17 cellular contexts compared by ENCODE assay signal in the genomic region with DNA sequence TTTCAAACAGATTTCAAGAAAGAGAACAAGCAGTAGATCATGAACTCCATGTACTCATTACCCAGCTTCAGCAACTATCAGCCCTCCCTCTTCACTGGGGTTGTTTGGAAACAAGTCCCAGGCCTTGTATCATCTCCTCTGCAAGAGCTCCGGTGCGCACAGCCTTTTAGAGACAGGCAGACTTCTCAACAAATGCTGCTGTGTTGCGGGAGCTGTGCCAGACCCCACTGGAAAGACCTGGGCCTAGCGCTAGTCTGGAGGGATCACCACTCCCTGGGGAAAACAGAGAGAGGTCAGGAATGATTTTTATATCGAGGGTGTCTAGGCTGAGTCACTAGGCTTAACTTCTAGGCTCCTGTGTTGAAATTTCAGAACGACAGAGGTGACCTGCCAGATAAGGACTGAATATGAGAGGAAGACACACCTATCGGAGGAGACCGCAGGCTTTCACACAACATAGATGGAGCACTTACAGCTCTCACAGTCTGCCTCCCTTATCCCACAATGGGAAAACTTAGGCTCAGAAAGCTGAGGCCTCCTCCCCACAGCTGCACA.
DNase-seq lines count a peak whose midpoint lies in the region; ATAC-seq and TF ChIP-seq lines count a peak whose summit lies in the region.
"Had no signal": no experiment of that assay in that cellular context is flagged by ENCODE, and none has a peak within 500 bp of the region (broad histone marks: within the 10 kb centered on the region; RNA-seq: fewer than 3 reads in every experiment).

No MANE protein-coding gene starts in this region.

- intact Hi-C loops in stomach (cut with DNase I; ENCODE audit: low total_unique reads): no loop called here
- intact Hi-C loops in head of caudate nucleus (cut with DNase I): no loop called here

- H4K20me1 ChIP-seq in smooth muscle cell (ENCODE audit: low read depth): no peaks in the 10 kb centered on the region

- H3K9me3 ChIP-seq in smooth muscle cell (replicated peaks; ENCODE audit: low read depth): no peaks in the 10 kb centered on the region
- H3K9me3 ChIP-seq in stomach: no peaks in the 10 kb centered on the region
- H3K9me3 ChIP-seq: Peyer's patch had no signal

- H3K27ac ChIP-seq in smooth muscle cell (ENCODE audit: low read depth) (peak overlapping the region; percentile 24), stomach (no peak overlapping the region)
- H3K27ac ChIP-seq: KMS-11, Peyer's patch had no signal

- DNase-seq in NCI-H69 (lab: John Stamatoyannopoulos, UW) (peak; percentile 15), chondrocyte (ENCODE audit: low spot score) (no peak), neural crest cell (ENCODE audit: low read depth, low spot score) (no peak), smooth muscle cell (lab: John Stamatoyannopoulos, UW; ENCODE audit: unreplicated experiment) (no peak), stomach (no peak), head of caudate nucleus (no peak)
- DNase-seq: Calu3; CD4-positive, alpha-beta T cell; NCI-H1092 treated with DMSO at 0.1 percent for 48 hours; NCI-H1694; NCI-H446; NCI-H774; Right ventricle myocardium superior had no signal

- H3K4me1 Mint-ChIP-seq in chondrocyte (ENCODE audit: low read depth): peaks cover 67% of the 10 kb centered on the region
- peaks cover 28% of the 10 kb centered on the region for H3K4me1 Mint-ChIP-seq in neural crest cell

- 71% methylated on average over 8 of the region's 8 CpGs for WGBS in smooth muscle cell (ENCODE audit: low lambda C conversion rate)
- 62 to 79% (median 73%) methylated on average over 7 to 8 of the region's 8 CpGs for WGBS in stomach, 5 donors

- H3K27me3 ChIP-seq in smooth muscle cell (ENCODE audit: low read depth): no peaks in the 10 kb centered on the region
- H3K27me3 ChIP-seq in stomach: no peaks in the 10 kb centered on the region
- H3K27me3 ChIP-seq: Peyer's patch had no signal

- TF ChIP-seq CTCF in chondrocyte (IDR thresholded peaks at IDR 0.05) (no peak), neural crest cell (conservative IDR thresholded peaks at IDR 0.05) (no peak), smooth muscle cell (IDR thresholded peaks at IDR 0.05; ENCODE audit: borderline replicate concordance, insufficient read depth, poor library complexity, severe bottlenecking) (no peak), stomach (IDR thresholded peaks at IDR 0.05) (no peak)

- ATAC-seq in GM18511 (IDR thresholded peaks at IDR 0.05; ENCODE audit: unreplicated experiment): no peak
- no peak for ATAC-seq in GM18867 (IDR thresholded peaks at IDR 0.05; ENCODE audit: unreplicated experiment)

- H3K9me3 Mint-ChIP-seq in chondrocyte (ENCODE audit: low read depth) (no peaks in the 10 kb centered on the region), neural crest cell (no peaks in the 10 kb centered on the region)
- H3K9me3 Mint-ChIP-seq: CD4-positive, alpha-beta T cell had no signal

- H3K4me1 ChIP-seq in smooth muscle cell (ENCODE audit: low read depth) (peaks cover 13% of the 10 kb centered on the region), stomach (no peaks in the 10 kb centered on the region)

- no peak for TF ChIP-seq EP300 in stomach (IDR thresholded peaks at IDR 0.05)

- H3K27me3 Mint-ChIP-seq in chondrocyte (ENCODE audit: low read depth) (no peaks in the 10 kb centered on the region), neural crest cell (ENCODE audit: low read depth) (peaks cover 10% of the 10 kb centered on the region)

- H3K4me2 ChIP-seq in smooth muscle cell: no peak overlapping the region
- H3K4me2 ChIP-seq: KMS-11 had no signal

- H3K36me3 ChIP-seq in smooth muscle cell (ENCODE audit: low read depth): no peaks in the 10 kb centered on the region
- no peaks in the 10 kb centered on the region for H3K36me3 ChIP-seq in stomach
- H3K36me3 ChIP-seq: Peyer's patch had no signal

- H3K4me3 Mint-ChIP-seq in chondrocyte (ENCODE audit: unreplicated experiment) (no peak overlapping the region), neural crest cell (no peak overlapping the region)
- H3K4me3 Mint-ChIP-seq: CD4-positive, alpha-beta T cell had no signal

- H3K36me3 Mint-ChIP-seq in chondrocyte (ENCODE audit: low read depth): peaks cover 8% of the 10 kb centered on the region
- H3K36me3 Mint-ChIP-seq in neural crest cell (ENCODE audit: low read depth): no peaks in the 10 kb centered on the region

- H3K27ac Mint-ChIP-seq in chondrocyte (ENCODE audit: unreplicated experiment) (peak overlapping the region; percentile 65), neural crest cell (ENCODE audit: unreplicated experiment) (peak overlapping the region; percentile 19)
- H3K27ac Mint-ChIP-seq: CD4-positive, alpha-beta T cell had no signal

- no peak for TF ChIP-seq POLR2A in stomach (IDR thresholded peaks at IDR 0.05)

- H3K4me3 ChIP-seq in smooth muscle cell (no peak overlapping the region), stomach (no peak overlapping the region)
- H3K4me3 ChIP-seq: Peyer's patch had no signal

- no peak overlapping the region for H3K9ac ChIP-seq in smooth muscle cell (ENCODE audit: low read depth)
- H3K9ac ChIP-seq: KMS-11 had no signal

- H3K79me2 ChIP-seq in smooth muscle cell (ENCODE audit: low read depth): peaks cover 6% of the 10 kb centered on the region

- H3F3A ChIP-seq in smooth muscle cell (ENCODE audit: low read depth): no peaks in the 10 kb centered on the region

- H2AFZ ChIP-seq in smooth muscle cell (ENCODE audit: low read depth): no peak overlapping the region
